In genomic region chr11:69205125-69205928, GRCh38 we compare ENCODE assay signal across 2 cellular contexts.
TF ChIP-seq lines count a peak whose summit lies in the region.

No MANE protein-coding gene starts in this region.

TF ChIP-seq in IMR-90, 13 proteins besides CTCF, POLR2A, EP300 and RAD21 (continued from another document):
- TF ChIP-seq, protein P1, sequence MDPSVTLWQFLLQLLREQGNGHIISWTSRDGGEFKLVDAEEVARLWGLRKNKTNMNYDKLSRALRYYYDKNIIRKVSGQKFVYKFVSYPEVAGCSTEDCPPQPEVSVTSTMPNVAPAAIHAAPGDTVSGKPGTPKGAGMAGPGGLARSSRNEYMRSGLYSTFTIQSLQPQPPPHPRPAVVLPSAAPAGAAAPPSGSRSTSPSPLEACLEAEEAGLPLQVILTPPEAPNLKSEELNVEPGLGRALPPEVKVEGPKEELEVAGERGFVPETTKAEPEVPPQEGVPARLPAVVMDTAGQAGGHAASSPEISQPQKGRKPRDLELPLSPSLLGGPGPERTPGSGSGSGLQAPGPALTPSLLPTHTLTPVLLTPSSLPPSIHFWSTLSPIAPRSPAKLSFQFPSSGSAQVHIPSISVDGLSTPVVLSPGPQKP (IDR thresholded peaks at IDR 0.05; ENCODE audit: borderline replicate concordance, low read depth, low read length): no peak
- TF ChIP-seq SMC3 (IDR thresholded peaks at IDR 0.05; ENCODE audit: low read depth, low read length) (no peak), MXI1 (IDR thresholded peaks at IDR 0.05; ENCODE audit: borderline replicate concordance, low read depth, low read length) (no peak), CHD1 (IDR thresholded peaks at IDR 0.05; ENCODE audit: low read depth, low read length) (no peak), MAZ (IDR thresholded peaks at IDR 0.05; ENCODE audit: borderline replicate concordance, low read depth, low read length) (no peak), NFE2L2 (IDR thresholded peaks at IDR 0.05; ENCODE audit: low read depth, low read length) (no peak), RCOR1 (IDR thresholded peaks at IDR 0.05; ENCODE audit: insufficient replicate concordance, low read length) (no peak), RFX5 (IDR thresholded peaks at IDR 0.05; ENCODE audit: low read depth, low read length) (no peak), FOS (IDR thresholded peaks at IDR 0.05; ENCODE audit: low read depth, low read length) (no peak)

TF ChIP-seq in SK-N-SH treated with all-trans-retinoic acid at 6 μM for 48 hours, 23 proteins besides CTCF, POLR2A, EP300 and RAD21 (continued from another document):
- TF ChIP-seq GLIS3 (CRISPR knock-in tag; IDR thresholded peaks at IDR 0.05) (no peak), TCF4 (CRISPR knock-in tag; IDR thresholded peaks at IDR 0.05; ENCODE audit: borderline replicate concordance) (no peak), CSDC2 (CRISPR knock-in tag; IDR thresholded peaks at IDR 0.05) (no peak)
